In genomic region chr2:112095654-112096053, GRCh38 we compare ENCODE assay signal across 22 cellular contexts.
"Had no signal": no experiment of that assay in that cellular context is flagged by ENCODE, and none has a peak within 500 bp of the region (broad histone marks: within the 10 kb centered on the region; RNA-seq: fewer than 3 reads in every experiment).

No MANE protein-coding gene starts in this region.

- H3K9ac ChIP-seq: parathyroid adenoma had no signal

- H3K4me3 ChIP-seq: gastrocnemius medialis, tibial nerve, vagina had no signal

- H3K27me3 ChIP-seq: gastrocnemius medialis, neutrophil, tibial nerve, vagina had no signal

- DNase-seq: activated B cell treated with CpG ODN at 0.5 μM for 24 hours; activated CD4-positive, alpha-beta memory T cell treated with anti-CD3 and anti-CD28 coated beads, Interleukin-2, amount 10 ng/mL, durations not matched to agents 7 days and 5 days; activated CD4-positive, alpha-beta T cell treated with anti-CD3 and anti-CD28 coated beads for 48 hours; activated naive CD4-positive, alpha-beta T cell treated with Interleukin-2 at 50 U/mL for 16 hours; activated naive CD8-positive, alpha-beta T cell treated with anti-CD3 and anti-CD28 coated beads, Interleukin-2, amount 10 ng/mL, durations not matched to agents 7 days and 5 days; activated T-cell treated with anti-CD3 and anti-CD28 coated beads, Interleukin-2, amount 50 U/mL, for 1 hour; caudate nucleus; effector memory CD8-positive, alpha-beta T cell; gastrocnemius medialis; head of caudate nucleus; kidney; mammary epithelial cell; natural killer cell; stimulated activated naive B cell treated with anti-CD40 and anti-IgM and Interleukin-4, amounts not matched to agents 10 μg/mL and 1 μg/mL and 100 μg/mL, for 72 hours had no signal

- H3K27ac ChIP-seq: epithelial cell of prostate, gastrocnemius medialis, neutrophil, parathyroid adenoma, tibial nerve, vagina had no signal

- H3K9me3 ChIP-seq: gastrocnemius medialis, neutrophil, tibial nerve, vagina had no signal

- ATAC-seq: activated T-helper 17 cell treated with anti-CD3 and anti-CD28 coated beads, Interleukin-2, amount 50 U/mL, for 72 hours; effector memory CD8-positive, alpha-beta T cell; gastrocnemius medialis; left lobe of liver; natural killer cell; sciatic nerve; stimulated activated naive B cell treated with anti-CD40 and anti-IgM and Interleukin-4, amounts not matched to agents 10 μg/mL and 1 μg/mL and 100 μg/mL, for 72 hours had no signal

- H3K4me1 ChIP-seq: gastrocnemius medialis, parathyroid adenoma, tibial nerve, vagina had no signal
